8 cellular contexts compared by ENCODE assay signal in the genomic region with DNA sequence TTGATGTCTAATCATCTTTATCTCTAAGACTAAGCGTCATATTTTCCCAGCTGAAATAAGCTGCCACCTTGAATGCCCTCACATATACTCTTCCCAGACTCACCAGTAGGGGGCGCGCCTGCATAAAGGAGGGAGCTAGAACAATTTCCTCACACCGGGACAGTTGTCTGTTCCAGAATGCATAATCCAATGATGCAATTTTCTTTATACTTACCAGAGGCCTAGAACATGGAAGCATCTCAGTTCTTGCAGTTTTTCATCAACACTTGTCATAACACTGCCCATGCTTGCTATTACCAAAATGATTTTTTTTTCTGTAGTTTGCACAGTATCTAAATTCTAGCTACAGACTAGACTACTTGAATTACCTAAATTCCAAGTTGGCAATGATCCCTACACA.
DNase-seq lines count a peak whose midpoint lies in the region; ATAC-seq and TF ChIP-seq lines count a peak whose summit lies in the region.

No MANE protein-coding gene starts in this region.

- intact Hi-C loops in CD4-positive, alpha-beta memory T cell (cut with micrococcal nuclease): no loop called here

- H3K79me2 ChIP-seq in trophoblast cell (ENCODE audit: control insufficient read depth, insufficient read depth, low read length, poor library complexity): no peaks in the 10 kb centered on the region

- no peak overlapping the region for H4K91ac ChIP-seq in trophoblast cell (ENCODE audit: low read depth, low read length)

- no peak overlapping the region for H4K8ac ChIP-seq in trophoblast cell (ENCODE audit: low read depth, low read length)

- no peak overlapping the region for H3K23ac ChIP-seq in trophoblast cell (ENCODE audit: low read length)

- no peaks in the 10 kb centered on the region for H3K79me1 ChIP-seq in trophoblast cell (ENCODE audit: low read length)

- peak; percentile 90 to 96 for ATAC-seq in upper lobe of left lung (ENCODE audit: low FRiP score in 2 of 2)

- CTCF ChIA-PET in CD4-positive, alpha-beta memory T cell (lab: Charles Lee; ENCODE audit: partially characterized antibody): interaction anchor here (0.7 to 3.8 kb wide), 19 partner anchors 7 to 586 kb away, joined by 3 to 38 read pairs (median 7); no protein-coding TSS in a partner anchor

- POLR2A ChIA-PET in CD4-positive, alpha-beta memory T cell (lab: Charles Lee; ENCODE audit: partially characterized antibody): no interaction called here

- peaks cover 0 to 5% (median 2%) of the 10 kb centered on the region in 4 donors for H3K4me1 Mint-ChIP-seq in CD4-positive, alpha-beta memory T cell

- H3K27me3 ChIP-seq in CD4-positive, alpha-beta memory T cell (ENCODE audit: insufficient read depth, low read length): no peaks in the 10 kb centered on the region
- H3K27me3 ChIP-seq in SJCRH30: no peaks in the 10 kb centered on the region
- H3K27me3 ChIP-seq in trophoblast cell (ENCODE audit: insufficient read depth, low read length): no peaks in the 10 kb centered on the region
- H3K27me3 ChIP-seq in upper lobe of left lung: no peaks in the 10 kb centered on the region

- H3K27ac ChIP-seq in CD4-positive, alpha-beta memory T cell (ENCODE audit: low read depth, low read length): no peak overlapping the region
- H3K27ac ChIP-seq in SJCRH30: no peak overlapping the region
- H3K27ac ChIP-seq in trophoblast cell (ENCODE audit: low read depth, low read length): no peak overlapping the region
- H3K27ac ChIP-seq in upper lobe of left lung: no peak overlapping the region

- H3K4me3 ChIP-seq in CD4-positive, alpha-beta memory T cell (ENCODE audit: low read length in 2 of 2): no peak overlapping the region
- no peak overlapping the region for H3K4me3 ChIP-seq in SJCRH30
- no peak overlapping the region for H3K4me3 ChIP-seq in trophoblast cell (ENCODE audit: low read depth, low read length)
- H3K4me3 ChIP-seq in upper lobe of left lung: no peak overlapping the region

- H3K4me2 ChIP-seq in trophoblast cell (ENCODE audit: low read length): no peak overlapping the region

- H4K12ac ChIP-seq in trophoblast cell (ENCODE audit: low read depth, low read length): no peak overlapping the region

- no peak overlapping the region for H3K14ac ChIP-seq in trophoblast cell (ENCODE audit: low read length)

- H2BK12ac ChIP-seq in trophoblast cell (ENCODE audit: low read length): no peak overlapping the region

- H3K4me3 Mint-ChIP-seq in CD4-positive, alpha-beta memory T cell: no peak overlapping the region

- H3K9ac ChIP-seq in trophoblast cell (ENCODE audit: low read length): no peak overlapping the region

- TF ChIP-seq EP300 in upper lobe of left lung (IDR thresholded peaks at IDR 0.05): no peak

- no peak overlapping the region for H3K4ac ChIP-seq in trophoblast cell (ENCODE audit: low read depth, low read length)

- no peak for TF ChIP-seq POLR2A in upper lobe of left lung (IDR thresholded peaks at IDR 0.05)

- H3K36me3 Mint-ChIP-seq in CD4-positive, alpha-beta memory T cell: no peaks in the 10 kb centered on the region

- H3K9me3 Mint-ChIP-seq in CD4-positive, alpha-beta memory T cell: no peaks in the 10 kb centered on the region

- no peak overlapping the region for H3K27ac Mint-ChIP-seq in CD4-positive, alpha-beta memory T cell

- no peaks in the 10 kb centered on the region for H3K4me1 ChIP-seq in CD4-positive, alpha-beta memory T cell (ENCODE audit: insufficient read depth, low read length)
- H3K4me1 ChIP-seq in SJCRH30 (no peaks in the 10 kb centered on the region), trophoblast cell (ENCODE audit: control insufficient read depth in 1 of 2, insufficient read depth in 2 of 2, low read length in 2 of 2) (no peaks in the 10 kb centered on the region), upper lobe of left lung (no peaks in the 10 kb centered on the region)

- H3K27me3 Mint-ChIP-seq in CD4-positive, alpha-beta memory T cell: no peaks in the 10 kb centered on the region

- no peaks in the 10 kb centered on the region for H3K36me3 ChIP-seq in CD4-positive, alpha-beta memory T cell (ENCODE audit: insufficient read depth, low read length)
- H3K36me3 ChIP-seq in SJCRH30 (no peaks in the 10 kb centered on the region), trophoblast cell (ENCODE audit: control insufficient read depth in 1 of 2, insufficient read depth in 2 of 2, low read length in 2 of 2) (no peaks in the 10 kb centered on the region), upper lobe of left lung (no peaks in the 10 kb centered on the region)

- no peak overlapping the region for H2AFZ ChIP-seq in trophoblast cell (ENCODE audit: insufficient read depth, low read length, poor library complexity)

- WGBS in trophoblast cell (ENCODE audit: extremely low coverage, insufficient coverage, insufficient read length): no CpG with 5 or more reads among the region's 4 CpGs
- 5 to 7% methylated on average over 4 of the region's 4 CpGs for WGBS in upper lobe of left lung, 2 donors

- peak; percentile 39 to 48 (median 43) for DNase-seq in CD4-positive, alpha-beta memory T cell
- DNase-seq in GM20000 (ENCODE audit: low spot score) (peak; percentile 58), LoVo (ENCODE audit: low spot score) (peak; percentile 59), SJCRH30 (peak; percentile 86 to 94), globus pallidus (ENCODE audit: low spot score) (peak; percentile 56), trophoblast cell (peak; percentile 73 to 93), upper lobe of left lung (peak in 1 of 2 donors; percentile 81)
- peak; percentile 22 to 44 (median 39) for DNase-seq in activated naive CD4-positive, alpha-beta T cell (lab: John Stamatoyannopoulos, UW)

- no peaks in the 10 kb centered on the region for H3K9me3 ChIP-seq in CD4-positive, alpha-beta memory T cell (ENCODE audit: control insufficient read depth in 1 of 2, low read length in 2 of 2)
- H3K9me3 ChIP-seq in SJCRH30 (replicated peaks): no peaks in the 10 kb centered on the region; the same call in 1 of the 2 replicates
- H3K9me3 ChIP-seq in trophoblast cell (ENCODE audit: insufficient read depth, low read depth, low read length): peaks cover 2% of the 10 kb centered on the region
- H3K9me3 ChIP-seq in upper lobe of left lung: no peaks in the 10 kb centered on the region

- peak; percentile 91 for TF ChIP-seq CTCF in GM20000 (IDR thresholded peaks at IDR 0.05; ENCODE audit: extremely low read depth, missing control alignments)
- peak; percentile 77 to 89 (median 83) for TF ChIP-seq CTCF in upper lobe of left lung (IDR thresholded peaks at IDR 0.05)

- H2AK5ac ChIP-seq in trophoblast cell (ENCODE audit: low read length): no peak overlapping the region

- H2BK120ac ChIP-seq in trophoblast cell (ENCODE audit: insufficient read depth, low read length, poor library complexity): no peak overlapping the region

- H2BK5ac ChIP-seq in trophoblast cell (ENCODE audit: low read depth, low read length, poor library complexity): no peak overlapping the region

- no peak overlapping the region for H3K18ac ChIP-seq in trophoblast cell (ENCODE audit: low read length)
